Comparison of ENCODE assay signal across 12 cellular contexts in the genomic region with DNA sequence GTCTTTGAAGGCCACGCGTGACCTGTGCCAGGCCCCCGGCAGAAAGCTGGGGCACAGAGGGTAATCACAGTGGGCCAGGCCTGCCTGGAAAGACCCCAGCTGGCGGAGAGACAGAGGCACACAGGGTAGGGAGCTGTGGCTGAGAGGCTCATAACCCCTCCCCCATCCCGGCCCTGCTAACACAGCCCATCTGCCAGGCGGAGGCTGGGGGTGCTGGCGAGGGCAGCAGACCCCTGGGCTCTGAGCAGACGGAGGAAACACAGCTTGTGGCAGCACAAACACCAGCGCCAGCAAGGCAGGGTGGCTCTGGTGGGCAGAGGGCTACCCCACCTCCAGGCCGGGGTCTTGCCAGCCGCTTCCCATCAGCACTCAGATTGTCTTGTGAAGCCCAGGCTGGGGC. TPM values are rescaled to one million over a fixed set of nuclear protein-coding genes. Genes with fewer than 3 reads are reported as not detected.
A peak's percentile ranks its signal among the peaks of the same experiment; 100 is the strongest.
DNase-seq lines count a peak whose midpoint lies in the region; ATAC-seq and TF ChIP-seq lines count a peak whose summit lies in the region.
"Had no signal": no experiment of that assay in that cellular context is flagged by ENCODE, and none has a peak within 500 bp of the region (broad histone marks: within the 10 kb centered on the region; RNA-seq: fewer than 3 reads in every experiment).

No MANE protein-coding gene starts in this region.

- H3K4me3 Mint-ChIP-seq in glutamatergic neuron (ENCODE audit: unreplicated experiment), result no peak overlapping the region

- H3K4me1 ChIP-seq in right atrium auricular region, result peaks cover 0 to 19% of the 10 kb centered on the region in 2 donors

- no peaks in the 10 kb centered on the region for H3K27me3 ChIP-seq in right atrium auricular region

- TF ChIP-seq CTCF in right atrium auricular region (IDR thresholded peaks at IDR 0.05) (no peak), glutamatergic neuron (IDR thresholded peaks at IDR 0.05; ENCODE audit: partially characterized antibody, unreplicated experiment) (no peak)

- H3K27ac Mint-ChIP-seq in glutamatergic neuron (ENCODE audit: unreplicated experiment), result peak overlapping the region; percentile 88

- no peak overlapping the region for H3K27ac ChIP-seq in right atrium auricular region

- DNase-seq in Right ventricle myocardium superior (peak; percentile 39), right atrium auricular region (ENCODE audit: low spot score) (no peak), NCI-H82 (lab: John Stamatoyannopoulos, UW) (peak; percentile 96), glutamatergic neuron (peak; percentile 72), retina (peak; percentile 63), NCI-H1417 treated with DMSO at 0.1 percent for 48 hours (lab: John Stamatoyannopoulos, UW) (no peak)
- DNase-seq in stimulated activated naive CD4-positive, alpha-beta T cell (lab: John Stamatoyannopoulos, UW), result no peak
- DNase-seq: NCI-H146, NCI-H2107 had no signal

- peaks cover 5% of the 10 kb centered on the region for H3K27me3 Mint-ChIP-seq in glutamatergic neuron (ENCODE audit: unreplicated experiment)

- H3K4me3 ChIP-seq in right atrium auricular region, result no peak overlapping the region
- H3K4me3 ChIP-seq: GM12878 had no signal

- H3K9me3 ChIP-seq in right atrium auricular region, result no peaks in the 10 kb centered on the region

- H3K9me3 Mint-ChIP-seq in glutamatergic neuron (ENCODE audit: unreplicated experiment), result peaks cover 14% of the 10 kb centered on the region

- intact Hi-C loops in Right ventricle myocardium superior (cut with DNase I), result loop anchor here (10.0 kb wide), 1 partner anchor 125 kb away; no protein-coding TSS in a partner anchor

- ATAC-seq in Right ventricle myocardium superior (ENCODE audit: poor library complexity), result no peak
- no peak for ATAC-seq in GM19035 (IDR thresholded peaks at IDR 0.05; ENCODE audit: unreplicated experiment)
- ATAC-seq: GM12878, HCT116 had no signal

- H3K36me3 ChIP-seq in right atrium auricular region, result no peaks in the 10 kb centered on the region

- H3K4me1 Mint-ChIP-seq in glutamatergic neuron (ENCODE audit: low read depth, unreplicated experiment), result peaks cover 52% of the 10 kb centered on the region

- H3K36me3 Mint-ChIP-seq in glutamatergic neuron (ENCODE audit: unreplicated experiment), result peaks cover 5% of the 10 kb centered on the region

RNA-seq across cellular contexts. Expression of a gene that starts 19.0 kb away (rescaled TPM):
- total RNA-seq in Right ventricle myocardium superior (35.1 TPM), right atrium auricular region (10 to 100 TPM; 19.0 to 25.8 TPM), glutamatergic neuron (ENCODE audit: unreplicated experiment) (173 TPM)

Comparison
In these comparisons a context has a peak if more than half of its experiments do, and no peak if none do; other contexts are left out.
1. DNase-seq: peak in Right ventricle myocardium superior (single experiment), NCI-H82 (single experiment), glutamatergic neuron (single experiment) and retina (single experiment); none in right atrium auricular region (single experiment), stimulated activated naive CD4-positive, alpha-beta T cell (0 of 6) and NCI-H1417 treated with DMSO at 0.1 percent for 48 hours (single experiment).